Comparison of ENCODE assay signal across 8 cellular contexts in the genomic region with DNA sequence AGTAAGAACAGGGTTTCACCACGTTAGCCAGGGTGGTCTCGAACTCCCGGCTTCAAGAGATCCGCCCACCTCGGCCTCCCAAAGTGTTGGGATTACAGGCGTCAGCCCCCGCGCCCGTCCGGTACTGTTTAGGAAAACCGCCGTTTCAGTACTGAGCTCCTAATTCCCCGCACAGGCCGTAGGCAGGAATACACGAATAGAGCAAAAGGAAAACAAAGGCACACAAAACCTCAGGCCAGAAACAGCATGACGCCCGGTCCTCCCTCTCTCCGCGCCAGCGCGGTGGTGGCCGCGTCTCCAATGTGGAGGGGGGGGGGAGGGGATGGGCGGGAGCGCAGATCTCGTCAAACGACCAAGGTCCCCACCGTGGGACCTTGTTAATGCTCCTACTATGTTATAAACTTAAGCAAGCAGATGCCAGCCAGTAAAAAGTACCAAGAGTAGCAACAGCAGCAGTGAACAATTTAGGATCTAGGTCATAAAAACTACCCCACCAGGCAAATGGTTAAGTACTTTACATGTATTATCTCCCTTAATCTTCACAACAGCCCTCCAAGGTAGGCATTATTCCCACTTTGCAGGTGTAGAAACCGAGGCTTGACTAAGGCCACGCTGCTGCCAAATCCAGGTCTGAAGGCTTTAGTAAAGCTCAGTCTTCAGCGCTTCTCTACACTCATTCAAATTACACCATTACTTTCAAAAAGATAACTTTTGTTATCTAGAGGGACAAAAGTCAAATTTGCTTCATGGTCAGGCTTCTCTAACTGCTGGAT. TPM values are rescaled to one million over a fixed set of nuclear protein-coding genes. Genes with fewer than 3 reads are reported as not detected.
DNase-seq lines count a peak whose midpoint lies in the region; ATAC-seq and TF ChIP-seq lines count a peak whose summit lies in the region.

No MANE protein-coding gene starts in this region.

- H3K4me1 Mint-ChIP-seq in T-cell: peaks cover 69 to 79% (median 70%) of the 10 kb centered on the region in 3 donors

- H3K9me3 ChIP-seq in body of pancreas (no peaks in the 10 kb centered on the region), iPS DF 6.9 (ENCODE audit: control insufficient read depth, insufficient read depth, low read length) (no peaks in the 10 kb centered on the region)

- peak overlapping the region; percentile 97 to 98 for H3K27ac Mint-ChIP-seq in T-cell

- peak in 1 of 4 experiments; percentile 21 for ATAC-seq in T-cell (replicated peaks in 1 of 4)
- peak; percentile 43 for ATAC-seq in body of pancreas
- ATAC-seq in GM18505 (IDR thresholded peaks at IDR 0.05; ENCODE audit: unreplicated experiment): no peak

- H3K27ac ChIP-seq in body of pancreas (peak overlapping the region; percentile 65 to 97 (median 94)), iPS DF 6.9 (ENCODE audit: low read length) (peak overlapping the region; percentile 43)

- peak overlapping the region; percentile 93 to 96 (median 95) for H3K4me3 Mint-ChIP-seq in T-cell

- CTCF ChIA-PET in T-cell (lab: Charles Lee): interaction anchor here in 1 of 2 donors (0.6 to 1.0 kb wide), 3 partner anchors 10 to 54 kb away, joined by 3 to 4 read pairs (median 3); no protein-coding TSS in a partner anchor

- peak overlapping the region; percentile 3 to 89 for H3K4me3 ChIP-seq in body of pancreas
- H3K4me3 ChIP-seq in iPS DF 6.9 (ENCODE audit: low read length): peak overlapping the region; percentile 95; the same call in 1 of the 2 replicates

- H3K36me3 ChIP-seq in body of pancreas (replicated peaks in 1 of 2; ENCODE audit: insufficient read depth in 1 of 2, low read depth in 2 of 2): no peaks in the 10 kb centered on the region
- no peaks in the 10 kb centered on the region for H3K36me3 ChIP-seq in iPS DF 6.9 (ENCODE audit: control insufficient read depth, insufficient read depth, low read length)

- no peaks in the 10 kb centered on the region for H3K27me3 ChIP-seq in body of pancreas
- no peaks in the 10 kb centered on the region for H3K27me3 ChIP-seq in iPS DF 6.9 (ENCODE audit: control insufficient read depth, insufficient read depth, low read length)

- TF ChIP-seq CTCF in body of pancreas (IDR thresholded peaks at IDR 0.05): no peak

- H3K9me3 Mint-ChIP-seq in T-cell: no peaks in the 10 kb centered on the region

- DNase-seq in G401 (ENCODE audit: low spot score) (peak; percentile 67), NAMALWA (ENCODE audit: low spot score) (peak; percentile 75), T-cell (peak in 29 of 34 experiments; percentile 8 to 43 (median 23)), body of pancreas (peak; percentile 44 to 54 (median 48)), iPS DF 6.9 (ENCODE audit: low read depth, low spot score) (no peak), retina (peak; percentile 80), cortex of kidney (lab: John Stamatoyannopoulos, UW) (no peak)

- WGBS in body of pancreas, 2 donors: 4 to 7% methylated on average over 24 to 31 of the region's 31 CpGs
- WGBS in iPS DF 6.9 (ENCODE audit: insufficient coverage, insufficient read length): no CpG with 5 or more reads among the region's 31 CpGs

- POLR2A ChIA-PET in T-cell (lab: Charles Lee): interaction anchor here in 1 of 2 donors (0.5 to 1.5 kb wide), 3 partner anchors 12 to 743 kb away, joined by 3 to 7 read pairs (median 3); no protein-coding TSS in a partner anchor

- peaks cover 12% of the 10 kb centered on the region for H3K36me3 Mint-ChIP-seq in T-cell

- in situ Hi-C loops in G401 (cut with HindIII; ENCODE audit: low sequenced_read_pairs): no loop called here

- TF ChIP-seq POLR2A in body of pancreas (IDR thresholded peaks at IDR 0.05) (no peak), GM18505 (IDR thresholded peaks at IDR 0.05; ENCODE audit: borderline replicate concordance, extremely low read depth, insufficient read depth, insufficient read length) (no peak)

- no peaks in the 10 kb centered on the region for H3K27me3 Mint-ChIP-seq in T-cell

- intact Hi-C loops in body of pancreas (cut with DNase I): no loop called here

- H3K4me1 ChIP-seq in body of pancreas: peaks cover 33% of the 10 kb centered on the region
- H3K4me1 ChIP-seq in iPS DF 6.9 (ENCODE audit: control insufficient read depth, insufficient read depth, low read length): peaks cover 2% of the 10 kb centered on the region; the same call in 1 of the 2 replicates

RNA-seq across cellular contexts. Expression of gene ADAR, which starts 0.7 kb away (rescaled TPM):
- 67.4 and 94.1 TPM in 2 replicates for total RNA-seq in G401 (2014; rRNA removed; shearing (Covaris generic))
- 100 to 1,000 TPM; 212 to 255 (median 228) TPM for total RNA-seq in T-cell
- total RNA-seq in body of pancreas: 100 to 1,000 TPM in 1 of 2 donors, 10 to 100 TPM in 1; 54.0 to 103 TPM

RNA-seq across cellular contexts. Expression of gene CHRNB2, which starts 41.1 kb away (rescaled TPM):
- not detected in 2 replicates for total RNA-seq in G401 (2014; rRNA removed; shearing (Covaris generic))
- under 1 TPM in 1 of 5 donors, not detected in 4; 0.15 TPM for total RNA-seq in T-cell
- total RNA-seq in body of pancreas: 1 to 10 TPM in 1 of 2 donors, under 1 TPM in 1; 0.52 to 7.6 TPM

RNA-seq across cellular contexts. Expression of gene UBE2Q1, which starts 50.2 kb away (rescaled TPM):
- 38.0 and 61.2 TPM in 2 replicates for total RNA-seq in G401 (2014; rRNA removed; shearing (Covaris generic))
- total RNA-seq in T-cell (100 to 1,000 TPM in 2 of 5 donors, 10 to 100 TPM in 3; 64.0 to 111 (median 90.0) TPM), body of pancreas (10 to 100 TPM; 19.8 to 25.7 TPM)

Comparison
In these comparisons a context has a peak if more than half of its experiments do, and no peak if none do; other contexts are left out.
1. DNase-seq: peak in G401 (single experiment), NAMALWA (single experiment), T-cell (29 of 34), body of pancreas (4 of 4) and retina (single experiment); none in iPS DF 6.9 (single experiment) and cortex of kidney (single experiment).